In genomic region chr4:169205146-169205806, GRCh38 we compare ENCODE assay signal across 28 cellular contexts.
DNase-seq lines count a peak whose midpoint lies in the region; ATAC-seq and TF ChIP-seq lines count a peak whose summit lies in the region.
"Had no signal": no experiment of that assay in that cellular context is flagged by ENCODE, and none has a peak within 500 bp of the region (broad histone marks: within the 10 kb centered on the region; RNA-seq: fewer than 3 reads in every experiment).

No MANE protein-coding gene starts in this region.

- H2AFZ ChIP-seq in ACC112 (ENCODE audit: low read length, unreplicated experiment) = no peak overlapping the region
- H2AFZ ChIP-seq: GM23338 had no signal

- H3K27me3 ChIP-seq in ACC112 (ENCODE audit: insufficient read depth, low read length) = no peaks in the 10 kb centered on the region
- H3K27me3 ChIP-seq: cardiac muscle cell, SJSA1, transverse colon had no signal

- H3K36me3 Mint-ChIP-seq in nephron progenitor cell (ENCODE audit: low read depth) = peaks cover 15% of the 10 kb centered on the region
- H3K36me3 Mint-ChIP-seq: activated naive CD4-positive, alpha-beta T cell treated with anti-CD3 and anti-CD28 coated beads, Interleukin-2, amount 50 U/mL, for 72 hours had no signal

- H3K36me3 ChIP-seq in ACC112 (ENCODE audit: insufficient read depth, low read length) = no peaks in the 10 kb centered on the region
- no peaks in the 10 kb centered on the region for H3K36me3 ChIP-seq in SK-N-MC (ENCODE audit: insufficient read depth, low read length)
- H3K36me3 ChIP-seq: cardiac muscle cell, transverse colon had no signal

- H3K4me3 ChIP-seq in ACC112 (ENCODE audit: low read depth, low read length) (no peak overlapping the region), SK-N-MC (no peak overlapping the region)
- H3K4me3 ChIP-seq: cardiac muscle cell, coronary artery, GM23338, SJSA1, transverse colon had no signal

- H3K4me1 Mint-ChIP-seq in nephron progenitor cell = peaks cover 75% of the 10 kb centered on the region

- DNase-seq in SK-N-MC (ENCODE audit: low read depth, low spot score) = no peak
- peak; percentile 83 for DNase-seq in fibroblast of peridontal ligament (ENCODE audit: extremely low read depth)
- DNase-seq in nephron progenitor cell = no peak
- no peak for DNase-seq in hypothalamus (lab: John Stamatoyannopoulos, UW)
- no peak for DNase-seq in stimulated activated CD4-positive, alpha-beta T cell treated with anti-CD3 and anti-CD28 coated beads, Interleukin-15, amount 100 ng/mL, for 24 hours
- DNase-seq in islet precursor cell = no peak
- DNase-seq: activated CD4-positive, alpha-beta T cell treated with anti-CD3 and anti-CD28 coated beads for 1 hour; activated CD8-positive, alpha-beta T cell treated with anti-CD3 and anti-CD28 coated beads, Interleukin-2, amount 10 ng/mL, durations not matched to agents 7 days and 5 days; anterior cingulate cortex; endodermal cell; mesendoderm; NCI-H1105 treated with DMSO at 0.1 percent for 48 hours; NCI-H2081 treated with DMSO at 0.1 percent for 48 hours; NCI-H345; NCI-H748 treated with DMSO at 0.1 percent for 48 hours; occipital lobe; small intestine; stimulated activated CD4-positive, alpha-beta T cell treated with anti-CD3 and anti-CD28 coated beads, Interleukin-2, amount 100 ng/mL, for 24 hours; transverse colon had no signal

- H3K4me3 Mint-ChIP-seq in nephron progenitor cell = no peak overlapping the region
- H3K4me3 Mint-ChIP-seq: activated CD8-positive, alpha-beta T cell treated with anti-CD3 and anti-CD28 coated beads, Interleukin-2, amount 10 ng/mL, durations not matched to agents 7 days and 5 days; endodermal cell; GM23338; T-helper 1 cell treated with Interleukin-12 subunit alpha and Interleukin-12 subunit beta and Interleukin-4 antibody, amounts not matched to agents 30 μg/mL and 1 μg/mL, for 36 hours had no signal

- no peak for TF ChIP-seq CTCF in nephron progenitor cell (IDR thresholded peaks at IDR 0.05)

- H3K27ac ChIP-seq in ACC112 (ENCODE audit: low read depth, low read length) = peak overlapping the region; percentile 40
- H3K27ac ChIP-seq in SK-N-MC = peak overlapping the region; percentile 76; the same call in 1 of the 2 replicates
- H3K27ac ChIP-seq: cardiac muscle cell, SJSA1, transverse colon had no signal

- no peaks in the 10 kb centered on the region for H3K27me3 Mint-ChIP-seq in nephron progenitor cell (ENCODE audit: low read depth, poor library complexity)

- ATAC-seq in HG03135 (IDR thresholded peaks at IDR 0.05; ENCODE audit: unreplicated experiment) = no peak
- ATAC-seq: activated CD8-positive, alpha-beta T cell treated with anti-CD3 and anti-CD28 coated beads, Interleukin-2, amount 10 ng/mL, durations not matched to agents 7 days and 5 days; activated naive CD4-positive, alpha-beta T cell treated with anti-CD3 and anti-CD28 coated beads, Interleukin-2, amount 50 U/mL, for 72 hours; esophagus mucosa; GM23338 had no signal

- H3K4me1 ChIP-seq in ACC112 (ENCODE audit: control insufficient read depth, insufficient read depth, low read length, unreplicated experiment) = peaks cover 78% of the 10 kb centered on the region

- H3K27ac Mint-ChIP-seq in nephron progenitor cell = peak overlapping the region; percentile 22
- H3K27ac Mint-ChIP-seq: activated CD8-positive, alpha-beta T cell treated with anti-CD3 and anti-CD28 coated beads, Interleukin-2, amount 10 ng/mL, durations not matched to agents 7 days and 5 days; activated naive CD4-positive, alpha-beta T cell treated with anti-CD3 and anti-CD28 coated beads, Interleukin-2, amount 50 U/mL, for 72 hours; endodermal cell; GM23338; T-helper 1 cell treated with Interleukin-12 subunit alpha and Interleukin-12 subunit beta and Interleukin-4 antibody, amounts not matched to agents 30 μg/mL and 1 μg/mL, for 36 hours had no signal

- H3K79me2 ChIP-seq in ACC112 (ENCODE audit: control insufficient read depth, insufficient read depth, low read length, unreplicated experiment) = peaks cover 84% of the 10 kb centered on the region

- no peaks in the 10 kb centered on the region for H3K9me3 ChIP-seq in SK-N-MC (ENCODE audit: low read depth, low read length)
- H3K9me3 ChIP-seq: SJSA1, transverse colon had no signal

- H3K9me3 Mint-ChIP-seq in nephron progenitor cell = peaks cover 4% of the 10 kb centered on the region
- H3K9me3 Mint-ChIP-seq: endodermal cell; GM23338; T-helper 1 cell treated with Interleukin-12 subunit alpha and Interleukin-12 subunit beta and Interleukin-4 antibody, amounts not matched to agents 30 μg/mL and 1 μg/mL, for 36 hours had no signal

- no peak overlapping the region for H3K9ac ChIP-seq in SK-N-MC (ENCODE audit: insufficient read length)
